Comparison of ENCODE assay signal across 1 cellular context in genomic region chr11:61161190-61162091, GRCh38.
A peak's percentile ranks its signal among the peaks of the same experiment; 100 is the strongest.
TF ChIP-seq lines count a peak whose summit lies in the region.

Gene VPS37C, minus strand, starts transcription at chr11:61161426. Its CDS starts 22,597 bp downstream, at chr11:61138829.

TF ChIP-seq in GM12878, 131 proteins besides CTCF, POLR2A, EP300 and RAD21 (continued from another document):
- TF ChIP-seq HSF1 (IDR thresholded peaks at IDR 0.05; ENCODE audit: low read depth, low read length) (no peak), SRF (IDR thresholded peaks at IDR 0.05; ENCODE audit: low read depth in 2 of 2, low read length in 2 of 2) (no peak), MEF2A (IDR thresholded peaks at IDR 0.05; ENCODE audit: insufficient read depth, low read depth, low read length) (0 out of 2 replicates have a peak, but pooled peaks have one; percentile 17), HDAC6 (IDR thresholded peaks at IDR 0.05; ENCODE audit: unreplicated experiment) (no peak)
